Comparison of ENCODE assay signal across 21 cellular contexts in the genomic region with DNA sequence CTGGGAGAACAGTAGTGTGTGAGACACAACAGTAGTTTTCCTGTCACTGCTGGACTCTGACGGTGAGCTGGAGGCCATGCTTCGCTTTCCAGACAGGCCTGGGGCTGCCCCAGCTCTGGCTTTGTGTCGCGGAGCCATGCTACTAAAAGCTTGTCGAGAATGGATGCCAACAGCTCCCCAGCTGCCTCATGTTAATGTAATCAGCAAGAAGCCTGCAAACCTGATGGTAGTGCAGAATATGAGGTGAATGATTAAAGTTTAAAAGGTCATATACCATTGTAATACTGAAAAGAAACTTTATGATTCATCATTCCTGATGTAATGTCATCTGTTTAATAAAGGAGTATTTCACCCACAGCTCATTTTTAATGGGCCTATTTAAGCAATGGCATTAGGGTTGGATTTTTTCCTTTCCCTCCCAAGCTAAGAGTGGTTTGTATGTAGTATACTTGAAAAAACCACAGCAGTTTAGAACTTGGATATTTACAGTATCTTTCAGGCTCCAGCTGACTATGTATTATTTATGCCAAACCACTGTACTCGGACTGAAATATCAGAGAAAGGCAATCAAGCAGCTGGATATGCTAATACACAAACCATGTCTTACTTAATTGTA.
"Had no signal": no experiment of that assay in that cellular context is flagged by ENCODE, and none has a peak within 500 bp of the region (broad histone marks: within the 10 kb centered on the region; RNA-seq: fewer than 3 reads in every experiment).

No MANE protein-coding gene starts in this region.

- H3K27me3 ChIP-seq: transverse colon had no signal

- DNase-seq: activated B cell treated with CpG ODN at 0.5 μM for 24 hours; activated CD4-positive, alpha-beta T cell treated with anti-CD3 and anti-CD28 coated beads for 36 hours; activated CD4-positive, alpha-beta T cell treated with anti-CD3 and anti-CD28 coated beads, Interleukin-2, amount 50 U/mL, for 4 hours; activated CD8-positive, alpha-beta memory T cell treated with anti-CD3 and anti-CD28 coated beads for 24 hours; activated CD8-positive, alpha-beta memory T cell treated with anti-CD3 and anti-CD28 coated beads, Interleukin-2, amount 50 U/mL, for 4 hours; activated T-cell treated with anti-CD3 and anti-CD28 coated beads, Interleukin-2, amount 50 U/mL, for 24 hours; aorta; hippocampal formation; kidney glomerular epithelial cell; midbrain; natural killer cell; retina; stimulated activated CD4-positive, alpha-beta T cell treated with anti-CD3 and anti-CD28 coated beads, Interleukin-2, amount 100 ng/mL, for 48 hours; stimulated activated CD8-positive, alpha-beta memory T cell treated with anti-CD3 and anti-CD28 coated beads, Interleukin-4, amount 100 ng/mL, for 48 hours; stimulated activated naive B cell treated with anti-CD40 and anti-IgM and Interleukin-4, amounts not matched to agents 10 μg/mL and 1 μg/mL and 100 μg/mL, for 72 hours; transverse colon had no signal

- H3K36me3 ChIP-seq: transverse colon had no signal

- H3K36me3 Mint-ChIP-seq: activated naive CD4-positive, alpha-beta T cell treated with anti-CD3 and anti-CD28 coated beads, Interleukin-2, amount 50 U/mL, for 72 hours; natural killer cell; stimulated activated naive B cell treated with anti-CD40 and anti-IgM and Interleukin-4, amounts not matched to agents 10 μg/mL and 1 μg/mL and 100 μg/mL, for 72 hours had no signal

- H3K27ac ChIP-seq: coronary artery, transverse colon had no signal

- H3K4me3 Mint-ChIP-seq: activated B cell treated with CpG ODN at 0.5 μM for 24 hours; activated CD4-positive, alpha-beta T cell treated with anti-CD3 and anti-CD28 coated beads for 36 hours; activated T-cell treated with anti-CD3 and anti-CD28 coated beads, Interleukin-2, amount 50 U/mL, for 24 hours; activated T-helper 17 cell treated with anti-CD3 and anti-CD28 coated beads, Interleukin-2, amount 50 U/mL, for 72 hours; natural killer cell; stimulated activated naive B cell treated with anti-CD40 and anti-IgM and Interleukin-4, amounts not matched to agents 10 μg/mL and 1 μg/mL and 100 μg/mL, for 72 hours had no signal

- H3K27me3 Mint-ChIP-seq: activated B cell treated with CpG ODN at 0.5 μM for 24 hours; activated CD4-positive, alpha-beta T cell treated with anti-CD3 and anti-CD28 coated beads for 36 hours; activated T-cell treated with anti-CD3 and anti-CD28 coated beads, Interleukin-2, amount 50 U/mL, for 24 hours; activated T-helper 17 cell treated with anti-CD3 and anti-CD28 coated beads, Interleukin-2, amount 50 U/mL, for 72 hours; progenitor cell of endocrine pancreas; stimulated activated naive B cell treated with anti-CD40 and anti-IgM and Interleukin-4, amounts not matched to agents 10 μg/mL and 1 μg/mL and 100 μg/mL, for 72 hours had no signal

- H3K4me1 ChIP-seq: transverse colon had no signal

- H3K4me1 Mint-ChIP-seq: activated B cell treated with CpG ODN at 0.5 μM for 24 hours; activated CD4-positive, alpha-beta T cell treated with anti-CD3 and anti-CD28 coated beads for 36 hours; activated T-helper 17 cell treated with anti-CD3 and anti-CD28 coated beads, Interleukin-2, amount 50 U/mL, for 72 hours; natural killer cell; stimulated activated naive B cell treated with anti-CD40 and anti-IgM and Interleukin-4, amounts not matched to agents 10 μg/mL and 1 μg/mL and 100 μg/mL, for 72 hours had no signal

- H3K27ac Mint-ChIP-seq: activated B cell treated with CpG ODN at 0.5 μM for 24 hours; activated CD4-positive, alpha-beta T cell treated with anti-CD3 and anti-CD28 coated beads for 36 hours; activated naive CD4-positive, alpha-beta T cell treated with anti-CD3 and anti-CD28 coated beads, Interleukin-2, amount 50 U/mL, for 72 hours; activated T-cell treated with anti-CD3 and anti-CD28 coated beads, Interleukin-2, amount 50 U/mL, for 24 hours; activated T-helper 17 cell treated with anti-CD3 and anti-CD28 coated beads, Interleukin-2, amount 50 U/mL, for 72 hours; natural killer cell; progenitor cell of endocrine pancreas; stimulated activated naive B cell treated with anti-CD40 and anti-IgM and Interleukin-4, amounts not matched to agents 10 μg/mL and 1 μg/mL and 100 μg/mL, for 72 hours had no signal

- ATAC-seq: activated CD4-positive, alpha-beta T cell treated with anti-CD3 and anti-CD28 coated beads for 36 hours; activated naive CD4-positive, alpha-beta T cell treated with anti-CD3 and anti-CD28 coated beads, Interleukin-2, amount 50 U/mL, for 72 hours; activated T-helper 17 cell treated with anti-CD3 and anti-CD28 coated beads, Interleukin-2, amount 50 U/mL, for 72 hours; natural killer cell; stimulated activated naive B cell treated with anti-CD40 and anti-IgM and Interleukin-4, amounts not matched to agents 10 μg/mL and 1 μg/mL and 100 μg/mL, for 72 hours had no signal

- H3K9me3 Mint-ChIP-seq: activated B cell treated with CpG ODN at 0.5 μM for 24 hours; activated T-helper 17 cell treated with anti-CD3 and anti-CD28 coated beads, Interleukin-2, amount 50 U/mL, for 72 hours; stimulated activated naive B cell treated with anti-CD40 and anti-IgM and Interleukin-4, amounts not matched to agents 10 μg/mL and 1 μg/mL and 100 μg/mL, for 72 hours had no signal

- H3K4me3 ChIP-seq: coronary artery, transverse colon had no signal

- H3K9me3 ChIP-seq: transverse colon had no signal

- FAIRE-seq: urothelium cell line had no signal
